Comparison of ENCODE assay signal across 8 cellular contexts in the genomic region with DNA sequence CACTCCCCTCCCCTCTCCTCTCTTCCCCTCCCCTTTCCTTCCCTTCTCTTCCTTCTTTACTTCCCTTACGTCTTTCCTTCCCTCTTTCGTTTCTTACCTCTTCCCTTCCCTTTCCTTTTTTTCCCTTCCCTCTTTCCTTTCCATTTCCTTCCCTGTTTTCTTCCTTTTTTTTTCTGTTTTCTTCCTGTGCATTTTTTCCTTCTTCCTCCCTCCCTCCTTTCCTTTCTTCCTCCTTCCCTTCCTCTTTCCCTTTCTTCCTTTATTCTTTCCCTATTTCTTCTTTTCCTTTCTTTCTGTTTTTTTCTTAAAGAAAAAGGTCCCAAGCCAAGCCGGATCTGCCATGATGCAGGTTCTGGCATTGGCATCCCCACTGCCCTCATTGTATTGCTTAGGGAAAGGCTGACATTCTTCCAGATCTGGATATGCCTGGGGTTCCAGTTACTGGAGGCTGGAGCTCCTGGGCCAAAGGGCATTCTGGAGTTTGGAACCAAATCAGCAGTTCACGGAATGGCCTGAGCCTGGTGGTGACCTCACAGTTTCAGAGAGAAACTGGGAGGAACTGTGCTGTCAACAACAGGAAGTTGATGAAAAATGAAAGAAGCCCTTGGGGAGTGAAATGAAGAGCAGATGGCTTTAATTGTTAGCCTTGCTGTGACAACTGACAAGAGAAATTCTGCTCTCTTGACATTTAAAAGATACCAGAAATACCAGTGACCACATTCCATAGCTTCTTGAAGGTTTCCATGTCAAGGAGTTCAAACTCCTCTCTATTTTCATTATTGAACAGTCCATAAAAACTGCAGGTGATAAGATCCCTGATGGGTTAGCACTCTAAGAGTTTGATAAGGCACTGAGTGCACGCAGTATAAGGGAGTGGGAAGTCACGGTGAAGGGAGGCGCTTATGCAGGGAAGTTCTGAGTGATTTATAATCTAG.
A peak's percentile ranks its signal among the peaks of the same experiment; 100 is the strongest.
DNase-seq lines count a peak whose midpoint lies in the region; TF ChIP-seq lines count a peak whose summit lies in the region.

No MANE protein-coding gene starts in this region.

- H4K5ac ChIP-seq in H9 (ENCODE audit: insufficient read length, low read depth, low read length), result no peak overlapping the region

- peak overlapping the region; percentile 82 for H3K27ac ChIP-seq in MM.1S (ENCODE audit: low read length)
- H3K27ac ChIP-seq in muscle layer of colon (ENCODE audit: low read depth, low read length), result peak overlapping the region; percentile 24
- no peak overlapping the region for H3K27ac ChIP-seq in H9 (ENCODE audit: insufficient read length, low read depth, low read length)

- H3K9ac ChIP-seq in MM.1S (ENCODE audit: low read length) (peak overlapping the region; percentile 28; the same call in 1 of the 2 replicates), muscle layer of colon (ENCODE audit: low read length) (no peak overlapping the region), H9 (ENCODE audit: extremely low read depth, insufficient read length, low read length) (no peak overlapping the region)

- no peak overlapping the region for H3K56ac ChIP-seq in H9 (ENCODE audit: insufficient read length, low read depth, low read length)

- no peak overlapping the region; a peak in 1 of 7 replicates for H3K27ac Mint-ChIP-seq in H9

- no peak overlapping the region for H3K14ac ChIP-seq in H9 (ENCODE audit: insufficient read depth, low read length)

- H2BK15ac ChIP-seq in H9 (ENCODE audit: low read depth, low read length), result no peak overlapping the region

- H2AFZ ChIP-seq in MM.1S (ENCODE audit: low read length) (peak overlapping the region; percentile 79), H9 (ENCODE audit: low read length) (no peak overlapping the region)

- H3K9me2 ChIP-seq in MM.1S (replicated peaks; ENCODE audit: insufficient read depth, low read length), result no peaks in the 10 kb centered on the region

- H3K4me2 ChIP-seq in MM.1S (ENCODE audit: low read depth, low read length) (peak overlapping the region; percentile 85), H9 (ENCODE audit: insufficient read depth, insufficient read length, low read length) (no peak overlapping the region)

- no peak overlapping the region for H3K23ac ChIP-seq in H9 (ENCODE audit: insufficient read length, low read depth, low read length)

- H3K79me1 ChIP-seq in H9 (ENCODE audit: insufficient read depth, low read depth, low read length, poor library complexity, severe bottlenecking), result no peaks in the 10 kb centered on the region

- H2BK12ac ChIP-seq in H9 (ENCODE audit: insufficient read length, low read depth, low read length), result no peak overlapping the region

- H3K4me1 ChIP-seq in MM.1S (ENCODE audit: low read length), result peaks cover 20% of the 10 kb centered on the region
- H3K4me1 ChIP-seq in muscle layer of colon (ENCODE audit: insufficient read depth, low read length), result peaks cover 10% of the 10 kb centered on the region
- no peaks in the 10 kb centered on the region; the same call in 1 of the 2 replicates for H3K4me1 ChIP-seq in H9 (ENCODE audit: insufficient read depth, low read length)

- H3K27me3 ChIP-seq in MM.1S (replicated peaks; ENCODE audit: insufficient read depth, low read length), result no peaks in the 10 kb centered on the region
- no peaks in the 10 kb centered on the region for H3K27me3 ChIP-seq in muscle layer of colon (ENCODE audit: control insufficient read depth in 1 of 2, insufficient read depth in 2 of 2, low read length in 2 of 2)
- no peaks in the 10 kb centered on the region for H3K27me3 ChIP-seq in H9 (ENCODE audit: insufficient read depth, low read length)

- no peak for TF ChIP-seq CTCF in MM.1S (IDR thresholded peaks at IDR 0.05; ENCODE audit: low read length)
- TF ChIP-seq CTCF in cardiac fibroblast (IDR thresholded peaks at IDR 0.05; ENCODE audit: low read depth, low read length), result no peak
- no peak for TF ChIP-seq CTCF in H9 (conservative IDR thresholded peaks at IDR 0.05)

- no peak overlapping the region for H2BK120ac ChIP-seq in H9 (ENCODE audit: low read depth, low read length, poor library complexity, severe bottlenecking)

- no peaks in the 10 kb centered on the region for H3K9me3 ChIP-seq in MM.1S (replicated peaks; ENCODE audit: insufficient read depth, low read length)
- no peaks in the 10 kb centered on the region for H3K9me3 ChIP-seq in muscle layer of colon (ENCODE audit: low read length)
- H3K9me3 ChIP-seq in H9 (ENCODE audit: control insufficient read depth, low read depth, low read length), result no peaks in the 10 kb centered on the region

- 100% methylated on average over 2 of the region's 7 CpGs for WGBS in H9 (ENCODE audit: extremely low coverage, insufficient read length, low lambda C conversion rate)

- H3K23me2 ChIP-seq in H9 (ENCODE audit: insufficient read length, low read depth, low read length, poor library complexity, severe bottlenecking), result no peaks in the 10 kb centered on the region

- no peak overlapping the region for H3K4ac ChIP-seq in H9 (ENCODE audit: low read depth, low read length)

- H3K9me3 Mint-ChIP-seq in H9, result no peaks in the 10 kb centered on the region

- peaks cover 4 to 7% of the 10 kb centered on the region in 2 experiments; a peak in 2 of 4 replicates for H3K4me1 Mint-ChIP-seq in H9

- no peaks in the 10 kb centered on the region for H3K27me3 Mint-ChIP-seq in H9 (ENCODE audit: low read depth)

- H3K4me3 Mint-ChIP-seq in H9, result no peak overlapping the region

- no peak overlapping the region for H4K91ac ChIP-seq in H9 (ENCODE audit: insufficient read length, low read depth, low read length)

- H2BK5ac ChIP-seq in H9 (ENCODE audit: insufficient read length, low read length), result no peak overlapping the region

- no peak overlapping the region for H4K8ac ChIP-seq in H9 (replicated peaks; ENCODE audit: insufficient read length, low read depth, low read length)

- H3K36me3 Mint-ChIP-seq in H9 (ENCODE audit: insufficient read depth in 1 of 3, low read depth in 3 of 3), result no peaks in the 10 kb centered on the region

- H3K18ac ChIP-seq in H9 (ENCODE audit: insufficient read length, low read depth, low read length), result no peak overlapping the region

- H3K4me3 ChIP-seq in MM.1S (ENCODE audit: low read length), result peak overlapping the region; percentile 52
- no peak overlapping the region for H3K4me3 ChIP-seq in cardiac fibroblast (replicated peaks in 1 of 2; ENCODE audit: low read depth in 2 of 2, low read length in 2 of 2)
- H3K4me3 ChIP-seq in muscle layer of colon (ENCODE audit: low read depth in 1 of 2, low read length in 2 of 2), result no peak overlapping the region

- H3K79me2 ChIP-seq in MM.1S (ENCODE audit: low read length) (no peaks in the 10 kb centered on the region), H9 (ENCODE audit: insufficient read depth, low read length) (no peaks in the 10 kb centered on the region)

- H4K20me1 ChIP-seq in MM.1S (ENCODE audit: insufficient read depth, low read length) (no peaks in the 10 kb centered on the region), H9 (ENCODE audit: control insufficient read depth, insufficient read depth, insufficient read length) (no peaks in the 10 kb centered on the region)

- H3T11ph ChIP-seq in H9 (ENCODE audit: low read length), result no peak overlapping the region

- peak; percentile 4 for DNase-seq in activated CD4-positive, alpha-beta T cell treated with anti-CD3 and anti-CD28 coated beads for 48 hours
- DNase-seq in activated CD4-positive, alpha-beta T cell treated with anti-CD3 and anti-CD28 coated beads for 4 hours, result no peak
- DNase-seq in HCEC 1CT (peak; percentile 36), MM.1S (peak; percentile 84), cardiac fibroblast (ENCODE audit: low read depth in 2 of 2) (peak; percentile 76 to 98), D341Med (ENCODE audit: low spot score) (no peak), H9 (no peak)

- H2AK5ac ChIP-seq in H9 (ENCODE audit: insufficient read length, low read length), result no peak overlapping the region

- H2BK20ac ChIP-seq in H9 (ENCODE audit: low read depth, low read length, poor library complexity, severe bottlenecking), result no peak overlapping the region

- H3F3A ChIP-seq in MM.1S (ENCODE audit: insufficient read depth, low read length), result peaks cover 9% of the 10 kb centered on the region

- no peaks in the 10 kb centered on the region for H3K36me3 ChIP-seq in MM.1S (replicated peaks; ENCODE audit: insufficient read depth, low read length)
- no peaks in the 10 kb centered on the region for H3K36me3 ChIP-seq in muscle layer of colon (ENCODE audit: insufficient read depth, low read length)

Comparison
In these comparisons a context has a peak if more than half of its experiments do, and no peak if none do; other contexts are left out.
1. DNase-seq: peak in activated CD4-positive, alpha-beta T cell treated with anti-CD3 and anti-CD28 coated beads for 48 hours (single experiment), HCEC 1CT (single experiment), MM.1S (single experiment) and cardiac fibroblast (2 of 2); none in activated CD4-positive, alpha-beta T cell treated with anti-CD3 and anti-CD28 coated beads for 4 hours (0 of 2), D341Med (single experiment) and H9 (single experiment).